Comparison of ENCODE assay signal across 16 cellular contexts in the genomic region with DNA sequence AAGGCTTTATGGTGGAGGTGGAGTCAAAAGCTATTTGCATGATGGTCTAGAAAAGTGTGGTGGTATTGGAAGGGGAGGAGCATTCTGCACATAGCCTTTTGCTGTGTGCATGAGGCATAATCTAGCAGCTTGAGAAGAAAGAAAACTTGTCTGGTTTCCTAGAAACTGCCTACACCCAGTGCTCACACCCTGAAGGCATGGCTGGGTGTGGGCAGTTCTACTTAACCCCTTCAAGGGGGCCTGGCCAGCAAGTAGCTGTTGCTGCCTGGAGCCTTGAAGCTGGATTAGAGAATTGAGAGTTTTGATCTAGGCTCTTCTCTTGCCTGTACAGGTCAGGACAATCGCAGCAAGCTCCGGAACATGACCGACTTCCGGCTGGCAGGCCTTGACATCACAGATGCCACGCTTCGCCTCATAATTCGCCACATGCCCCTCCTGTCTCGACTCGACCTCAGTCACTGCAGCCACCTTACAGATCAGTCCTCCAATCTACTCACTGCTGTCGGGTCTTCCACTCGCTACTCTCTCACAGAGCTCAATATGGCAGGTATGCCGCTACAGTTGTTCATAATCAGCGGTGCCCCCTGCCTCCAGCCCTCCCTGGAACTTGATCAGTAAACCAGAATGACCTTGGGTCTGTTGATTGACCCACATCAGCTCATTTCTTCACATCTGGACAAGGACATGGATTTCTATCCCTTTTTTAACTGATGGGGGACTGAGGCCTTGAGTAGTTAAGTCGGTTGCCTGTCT. TPM values are rescaled to one million over a fixed set of nuclear protein-coding genes. Genes with fewer than 3 reads are reported as not detected.
DNase-seq lines count a peak whose midpoint lies in the region; ATAC-seq and TF ChIP-seq lines count a peak whose summit lies in the region.
"Had no signal": no experiment of that assay in that cellular context is flagged by ENCODE, and none has a peak within 500 bp of the region (broad histone marks: within the 10 kb centered on the region; RNA-seq: fewer than 3 reads in every experiment).

No MANE protein-coding gene starts in this region.

- DNase-seq in Caco-2 = no peak
- DNase-seq in RWPE1 (ENCODE audit: low spot score) = no peak
- DNase-seq in effector memory CD8-positive, alpha-beta T cell = no peak
- no peak for DNase-seq in natural killer cell
- DNase-seq in OCI-LY7 (ENCODE audit: low spot score) = no peak
- DNase-seq in GM20000 (ENCODE audit: low spot score) = no peak
- no peak for DNase-seq in OCI-M1 (lab: John Stamatoyannopoulos, UW)
- DNase-seq: activated effector memory CD4-positive, alpha-beta T cell treated with anti-CD3 and anti-CD28 coated beads, Interleukin-2, amount 50 U/mL, for 16 hours; KG1; left ventricle myocardium superior; NCI-H2081 treated with DMSO at 0.1 percent for 48 hours; stomach; T1000 had no signal

- peaks cover 14% of the 10 kb centered on the region for H3K4me1 Mint-ChIP-seq in Caco-2 (ENCODE audit: low read depth, unreplicated experiment)
- peaks cover 16 to 38% of the 10 kb centered on the region in 2 donors for H3K4me1 Mint-ChIP-seq in effector memory CD8-positive, alpha-beta T cell (ENCODE audit: low read depth in 2 of 2)
- H3K4me1 Mint-ChIP-seq in natural killer cell = peaks cover 36 to 41% of the 10 kb centered on the region in 2 donors

- no peak for ATAC-seq in effector memory CD8-positive, alpha-beta T cell (replicated peaks)
- ATAC-seq in natural killer cell = peak; percentile 11 to 35 (median 31)
- ATAC-seq in GM21737 (IDR thresholded peaks at IDR 0.05; ENCODE audit: unreplicated experiment) = no peak
- ATAC-seq: left ventricle myocardium superior had no signal

- H2AFZ ChIP-seq in OCI-LY7 (ENCODE audit: low read length) = no peak overlapping the region
- H2AFZ ChIP-seq: parathyroid adenoma had no signal

- H3K27me3 Mint-ChIP-seq in Caco-2 (ENCODE audit: insufficient read depth, unreplicated experiment) (no peaks in the 10 kb centered on the region), natural killer cell (ENCODE audit: low read depth in 2 of 2) (no peaks in the 10 kb centered on the region)
- no peaks in the 10 kb centered on the region for H3K27me3 Mint-ChIP-seq in effector memory CD8-positive, alpha-beta T cell

- H3K9me3 Mint-ChIP-seq in Caco-2 (ENCODE audit: unreplicated experiment) = no peaks in the 10 kb centered on the region
- no peaks in the 10 kb centered on the region for H3K9me3 Mint-ChIP-seq in effector memory CD8-positive, alpha-beta T cell
- H3K9me3 Mint-ChIP-seq in natural killer cell = no peaks in the 10 kb centered on the region

- no peaks in the 10 kb centered on the region for H3K79me2 ChIP-seq in OCI-LY7 (ENCODE audit: insufficient read depth, low read depth, low read length)
- H3K79me2 ChIP-seq: parathyroid adenoma had no signal

- POLR2A ChIA-PET in Caco-2 (lab: Charles Lee) = interaction anchor here (0.9 to 2.2 kb wide), 2 partner anchors 14 to 63 kb away, joined by 3 to 9 read pairs; no protein-coding TSS in a partner anchor
- POLR2A ChIA-PET in RWPE1 (lab: Yijun Ruan, JAX; ENCODE audit: low non-redundant PET) = no interaction called here
- POLR2A ChIA-PET in OCI-LY7 (lab: Charles Lee) = interaction anchor here (0.6 to 1.5 kb wide), 2 partner anchors 14 to 22 kb away, joined by 3 read pairs; no protein-coding TSS in a partner anchor

- no peaks in the 10 kb centered on the region for H3K9me2 ChIP-seq in OCI-LY7 (ENCODE audit: insufficient read depth, low read length)

- peaks cover 95% of the 10 kb centered on the region for H3K36me3 Mint-ChIP-seq in Caco-2 (ENCODE audit: insufficient read depth, unreplicated experiment)
- peaks cover 100% of the 10 kb centered on the region for H3K36me3 Mint-ChIP-seq in effector memory CD8-positive, alpha-beta T cell (ENCODE audit: insufficient read depth)
- H3K36me3 Mint-ChIP-seq in natural killer cell = peaks cover 31% of the 10 kb centered on the region

- H3K27ac ChIP-seq in RWPE1 = peak overlapping the region; percentile 45
- H3K27ac ChIP-seq in OCI-LY7 (ENCODE audit: low read depth, low read length, poor library complexity, severe bottlenecking) = no peak overlapping the region
- H3K27ac ChIP-seq: parathyroid adenoma had no signal

- H3K27ac Mint-ChIP-seq in Caco-2 (ENCODE audit: unreplicated experiment) = peak overlapping the region; percentile 30
- H3K27ac Mint-ChIP-seq in effector memory CD8-positive, alpha-beta T cell = peak overlapping the region; percentile 16 to 82
- peak overlapping the region; percentile 78 to 89 for H3K27ac Mint-ChIP-seq in natural killer cell

- H3K4me2 ChIP-seq in OCI-LY7 (ENCODE audit: low read length) = no peak overlapping the region

- no TSS peak for BruUV-seq in Caco-2 (replicated peaks; lab: Mats Ljungman, UMichigan)
- no TSS peak for BruUV-seq in OCI-LY7 (replicated peaks; lab: Mats Ljungman, UMichigan)

- TF ChIP-seq CTCF in Caco-2 (IDR thresholded peaks at IDR 0.05; ENCODE audit: insufficient read depth in 1 of 2, low read depth in 1 of 2, low read length in 1 of 2, severe bottlenecking in 1 of 2, unreplicated experiment in 1 of 2) = no peak
- TF ChIP-seq CTCF in RWPE1 (conservative IDR thresholded peaks at IDR 0.05; ENCODE audit: low read depth) = no peak
- no peak for TF ChIP-seq CTCF in natural killer cell (IDR thresholded peaks at IDR 0.05)
- no peak for TF ChIP-seq CTCF in OCI-LY7 (conservative IDR thresholded peaks at IDR 0.05; ENCODE audit: low read length)
- no peak for TF ChIP-seq CTCF in GM20000 (IDR thresholded peaks at IDR 0.05; ENCODE audit: extremely low read depth, missing control alignments)

- H4K20me1 ChIP-seq in OCI-LY7 (ENCODE audit: insufficient read depth, low read length) = no peaks in the 10 kb centered on the region

- H3K9me3 ChIP-seq in Caco-2 = no peaks in the 10 kb centered on the region
- no peaks in the 10 kb centered on the region for H3K9me3 ChIP-seq in OCI-LY7 (ENCODE audit: low read length)
- H3K9me3 ChIP-seq: stomach had no signal

- CTCF ChIA-PET in Caco-2 (lab: Charles Lee) (no interaction called here), RWPE1 (lab: Yijun Ruan, JAX) (interaction anchor here (1.1 to 1.7 kb wide), 3 partner anchors 8 to 128 kb away, joined by 3 to 5 read pairs (median 3); no protein-coding TSS in a partner anchor), OCI-LY7 (lab: Charles Lee; ENCODE audit: unreplicated experiment) (interaction anchor here (1.4 kb wide), 1 partner anchor 61 kb away, joined by 3 read pairs; no protein-coding TSS in a partner anchor)

- no peak overlapping the region for H3K4me3 ChIP-seq in Caco-2 (ENCODE audit: low read depth, low read length)
- no peak overlapping the region for H3K4me3 ChIP-seq in OCI-LY7 (ENCODE audit: low read depth, low read length, poor library complexity, severe bottlenecking)
- H3K4me3 ChIP-seq: coronary artery, stomach had no signal

- no peaks in the 10 kb centered on the region for H3K27me3 ChIP-seq in Caco-2 (replicated peaks; ENCODE audit: control insufficient read depth, insufficient read depth, low read length)
- H3K27me3 ChIP-seq: stomach had no signal

- intact Hi-C loops in Caco-2 (cut with micrococcal nuclease; ENCODE audit: unreplicated experiment) = no loop called here
- intact Hi-C loops in natural killer cell (cut with micrococcal nuclease) = loop anchor here (1.0 to 5.0 kb wide), 2 partner anchors 13 to 33 kb away; a partner anchor contains a TSS
- intact Hi-C loops in OCI-LY7 (cut with micrococcal nuclease; ENCODE audit: unreplicated experiment) = no loop called here

- H3K36me3 ChIP-seq in Caco-2 (ENCODE audit: control insufficient read depth, insufficient read depth, low read length) (peaks cover 39% of the 10 kb centered on the region), OCI-LY7 (ENCODE audit: insufficient read depth, low read length) (peaks cover 83% of the 10 kb centered on the region)

- H3K4me3 Mint-ChIP-seq in Caco-2 (ENCODE audit: unreplicated experiment) = no peak overlapping the region
- H3K4me3 Mint-ChIP-seq in effector memory CD8-positive, alpha-beta T cell = peak overlapping the region in 1 of 2 donors; percentile 41
- H3K4me3 Mint-ChIP-seq in natural killer cell = peak overlapping the region; percentile 57

- H3K4me1 ChIP-seq in Caco-2 = peaks cover 11% of the 10 kb centered on the region
- no peaks in the 10 kb centered on the region for H3K4me1 ChIP-seq in OCI-LY7 (ENCODE audit: insufficient read depth, low read length, poor library complexity, severe bottlenecking)

RNA-seq across cellular contexts. Expression of a gene that starts 12.2 kb away (rescaled TPM):
- total RNA-seq in Caco-2 (2022) = 113 and 120 TPM in 2 replicates
- total RNA-seq in natural killer cell = 100 to 1,000 TPM; 390 to 482 (median 441) TPM
- 379 and 397 TPM in 2 replicates for total RNA-seq in OCI-LY7 (2014; rRNA removed; shearing (Covaris generic))
- 280 and 373 TPM in 2 replicates for total RNA-seq in OCI-LY7 (2022)

RNA-seq across cellular contexts. Expression of a gene that starts 35.1 kb away (rescaled TPM):
- 83.3 and 88.6 TPM in 2 replicates for total RNA-seq in Caco-2 (2022)
- 100 to 1,000 TPM; 212 to 316 (median 231) TPM for total RNA-seq in natural killer cell
- total RNA-seq in OCI-LY7 (2014; rRNA removed; shearing (Covaris generic)) = 101 and 136 TPM in 2 replicates
- 119 and 136 TPM in 2 replicates for total RNA-seq in OCI-LY7 (2022)

RNA-seq across cellular contexts. Expression of a gene that starts 49.3 kb away (rescaled TPM):
- total RNA-seq in Caco-2 (2022) (81.2 and 89.6 TPM in 2 replicates), natural killer cell (10 to 100 TPM; 34.3 to 42.7 (median 38.1) TPM), OCI-LY7 (2022) (18.5 and 22.0 TPM in 2 replicates)
- 8.4 and 9.2 TPM in 2 replicates for total RNA-seq in OCI-LY7 (2014; rRNA removed; shearing (Covaris generic))

Comparison
In these comparisons a context has a peak if more than half of its experiments do, and no peak if none do; other contexts are left out.
1. H3K27ac Mint-ChIP-seq: peak in every context shown above with its lines; median percentile 84 in natural killer cell; 49 in effector memory CD8-positive, alpha-beta T cell; 30 in Caco-2.
2. ATAC-seq: peak in natural killer cell (3 of 3); none in effector memory CD8-positive, alpha-beta T cell (single experiment) and GM21737 (single experiment).